12 cellular contexts compared by ENCODE assay signal in the genomic region with DNA sequence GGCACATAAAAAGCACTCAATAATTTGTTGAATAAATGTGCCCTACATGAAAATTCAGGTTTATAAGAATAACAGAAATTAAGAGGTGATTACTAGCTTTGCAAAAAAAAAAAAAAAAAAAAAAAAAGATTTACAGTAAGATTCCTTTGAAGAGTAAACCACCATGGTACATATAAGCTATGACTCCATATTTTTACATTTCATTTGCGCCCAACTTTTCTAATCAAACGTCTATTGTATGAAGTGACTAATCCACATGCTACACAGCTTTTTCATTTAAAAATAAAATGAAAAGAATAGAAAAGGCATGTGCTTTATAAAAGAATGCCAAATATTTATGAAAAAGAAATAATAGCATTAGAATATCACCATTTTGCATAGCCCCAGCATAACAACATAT. TPM values are rescaled to one million over a fixed set of nuclear protein-coding genes. Genes with fewer than 3 reads are reported as not detected.
"Had no signal": no experiment of that assay in that cellular context is flagged by ENCODE, and none has a peak within 500 bp of the region (broad histone marks: within the 10 kb centered on the region; RNA-seq: fewer than 3 reads in every experiment).

Gene PLAC8L1 (minus strand): TSS at position 101 of the 400 bp plus-strand sequence. CDS start 1,266 bp downstream, outside the sequence.

- H3K4me3 ChIP-seq: GM23248, GM23338, HAP-1 had no signal

- H3K9me3 ChIP-seq: HAP-1 had no signal

- ATAC-seq: GM23338, HCT116 had no signal

- H3K4me2 ChIP-seq: GM23338 had no signal

- FAIRE-seq: H54 had no signal

- H3K9ac ChIP-seq: GM23248 had no signal

- H2AFZ ChIP-seq: GM23248, GM23338 had no signal

- H3K27ac ChIP-seq: GM23248 had no signal

- H3K4me1 ChIP-seq: HAP-1 had no signal

- H3K36me3 ChIP-seq: HAP-1 had no signal

- DNase-seq: GM23248, GOT3, H7, H9, HCEC 1CT, HFFc6 had no signal

RNA-seq across cellular contexts. Expression of gene PLAC8L1, which starts in this region (rescaled TPM):
- total RNA-seq: GM23338, H1, H4 had no signal
